ENCODE assay signal across 8 cellular contexts in the genomic region with DNA sequence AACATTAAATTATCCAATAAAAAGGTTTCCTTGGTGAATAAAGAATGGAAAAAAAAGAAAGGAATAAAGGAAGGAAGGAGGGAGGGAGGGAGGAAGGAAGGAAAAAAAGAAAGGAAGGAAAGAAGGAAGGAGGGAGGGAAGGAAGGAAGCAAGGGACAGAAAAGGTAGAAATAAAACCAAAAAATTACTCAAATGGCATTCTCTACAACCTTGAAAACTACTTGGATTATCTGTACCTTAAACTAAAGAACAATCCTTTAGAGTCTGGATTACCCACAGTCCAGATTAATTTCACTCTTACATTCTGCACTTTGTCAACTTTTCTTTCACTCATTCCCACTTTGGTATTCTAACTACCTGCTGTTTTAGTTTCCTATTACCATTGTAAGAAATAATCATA.
"Had no signal": no experiment of that assay in that cellular context is flagged by ENCODE, and none has a peak within 500 bp of the region (broad histone marks: within the 10 kb centered on the region; RNA-seq: fewer than 3 reads in every experiment).

No MANE protein-coding gene starts in this region.

- ATAC-seq: GM12878 had no signal

- H3K4me3 ChIP-seq: GM12878 had no signal

- DNase-seq: GDM1, GF-D8 had no signal

- FAIRE-seq: G401.6, GM12878, GM12891, GM12892, GM18507, GM19239 had no signal
